Comparison of ENCODE assay signal across 11 cellular contexts in genomic region chr14:75562048-75562447, GRCh38. TPM values are rescaled to one million over a fixed set of nuclear protein-coding genes. Genes with fewer than 3 reads are reported as not detected.
DNase-seq lines count a peak whose midpoint lies in the region; ATAC-seq, FAIRE-seq and TF ChIP-seq lines count a peak whose summit lies in the region.
"Had no signal": no experiment of that assay in that cellular context is flagged by ENCODE, and none has a peak within 500 bp of the region (broad histone marks: within the 10 kb centered on the region; RNA-seq: fewer than 3 reads in every experiment).

No MANE protein-coding gene starts in this region.

- H3K27me3 ChIP-seq in effector memory CD4-positive, alpha-beta T cell (replicated peaks; ENCODE audit: control insufficient read depth, insufficient read depth, low read length, poor library complexity, severe bottlenecking), result no peaks in the 10 kb centered on the region

- no peak overlapping the region for H3K4me3 ChIP-seq in A549
- H3K4me3 ChIP-seq in effector memory CD4-positive, alpha-beta T cell (ENCODE audit: insufficient read depth, low read depth, low read length, poor library complexity, severe bottlenecking), result no peak overlapping the region

- no peak for TF ChIP-seq EP300 in A549 (IDR thresholded peaks at IDR 0.05)

- ATAC-seq in A549, result no peak
- no peak for ATAC-seq in HG03175 (IDR thresholded peaks at IDR 0.05; ENCODE audit: unreplicated experiment)

- TF ChIP-seq POLR2A in A549 (IDR thresholded peaks at IDR 0.05; ENCODE audit: low read length), result no peak

- CTCF ChIA-PET in A549 (lab: Yijun Ruan, JAX), result interaction anchor here (0.6 to 6.4 kb wide), 39 partner anchors 9 to 426 kb away, joined by 3 to 197 read pairs (median 10); partner anchors contain the start of gene FLVCR2

- FAIRE-seq in A549 (lab: Jason Lieb, UNC), result no peak

- TF ChIP-seq RAD21 in A549 (conservative IDR thresholded peaks at IDR 0.05 in 1 of 2, IDR thresholded peaks at IDR 0.05 in 1 of 2), result no peak

- H3K36me3 ChIP-seq in effector memory CD4-positive, alpha-beta T cell (ENCODE audit: control insufficient read depth, insufficient read depth, low read length), result no peaks in the 10 kb centered on the region

- 28% methylated on average over 7 of the region's 7 CpGs for WGBS in A549 (ENCODE audit: missing lambda C conversion rate)

- H3K4me2 ChIP-seq in A549, result no peak overlapping the region

- POLR2A ChIA-PET in A549 (lab: Yijun Ruan, JAX), result interaction anchor here (0.6 kb wide), 1 partner anchor 437 kb away, joined by 5 read pairs; no protein-coding TSS in a partner anchor

- TF ChIP-seq CTCF in A549 (IDR thresholded peaks at IDR 0.05), result no peak

- peak overlapping the region; percentile 28 to 72; a peak in 4 of 6 replicates for H3K27ac ChIP-seq in A549
- H3K27ac ChIP-seq in effector memory CD4-positive, alpha-beta T cell (ENCODE audit: insufficient read depth, low read length, poor library complexity, severe bottlenecking), result no peak overlapping the region
- H3K27ac ChIP-seq: RWPE1 had no signal

- peaks cover 14% of the 10 kb centered on the region for H3K9me3 ChIP-seq in A549
- H3K9me3 ChIP-seq in effector memory CD4-positive, alpha-beta T cell (ENCODE audit: control insufficient read depth, low read length), result no peaks in the 10 kb centered on the region

- DNase-seq in A549 (ENCODE audit: low read depth in 1 of 2, low spot score in 1 of 2) (no peak), RPMI7951 (ENCODE audit: low read depth) (peak; percentile 23), NCI-H748 treated with DMSO at 0.1 percent for 48 hours (lab: John Stamatoyannopoulos, UW) (no peak), NCI-H2029 treated with DMSO at 0.1 percent for 48 hours (lab: John Stamatoyannopoulos, UW) (no peak)
- peak; percentile 65 for DNase-seq in activated T-helper 9 cell treated with anti-CD3 and anti-CD28 coated beads, Interleukin-2, amount 50 U/mL, for 16 hours (ENCODE audit: low read depth)
- DNase-seq in stimulated activated CD4-positive, alpha-beta T cell treated with anti-CD3 and anti-CD28 coated beads, Interleukin-12 subunit alpha, Interleukin-12 subunit beta, amount 100 ng/mL, for 4 hours, result peak; percentile 50
- DNase-seq in effector memory CD4-positive, alpha-beta T cell, result no peak
- DNase-seq: amygdala, HFFc6 had no signal

- H3K4me1 ChIP-seq in A549, result peaks cover 27% of the 10 kb centered on the region
- H3K4me1 ChIP-seq in effector memory CD4-positive, alpha-beta T cell (ENCODE audit: control insufficient read depth, insufficient read depth, low read length, poor library complexity, severe bottlenecking), result peaks cover 16% of the 10 kb centered on the region

TF ChIP-seq in A549, 52 proteins besides CTCF, POLR2A, EP300 and RAD21:
- no peak for TF ChIP-seq SREBF2 (IDR thresholded peaks at IDR 0.05)

RNA-seq across cellular contexts. Expression of gene FLVCR2, which starts 16.4 kb away (rescaled TPM):
- 3.8 and 4.7 TPM in 2 replicates for polyA plus RNA-seq in A549 (2011; rRNA removed)
- polyA plus RNA-seq in A549 (2012; cell fraction: cytosol; rRNA removed), result 1.4 and 1.9 TPM in 2 replicates
- polyA plus RNA-seq in A549 (2012; cell fraction: nucleus; rRNA removed), result 2.8 and 3.2 TPM in 2 replicates
- 3.1 to 3.9 TPM (median 3.6 TPM) in 3 replicates for polyA plus RNA-seq in A549 (2017; fragmentation: RNase III; extraction: RNeasy Plus Mini Kit Qiagen cat#74134 plus additional on column Dnase treatment)
- 4.6 and 6.8 TPM in 2 replicates for polyA minus RNA-seq in A549 (2011; rRNA and poly(A)+ RNA removed)
- 1.3 and 2.1 TPM in 2 replicates for total RNA-seq in RPMI7951 (2014; rRNA removed; shearing (Covaris generic))

RNA-seq across cellular contexts. Expression of gene BATF, which starts 39.8 kb away (rescaled TPM):
- polyA plus RNA-seq in A549 (2011; rRNA removed) (not detected in 2 replicates), A549 (2017; fragmentation: RNase III; extraction: RNeasy Plus Mini Kit Qiagen cat#74134 plus additional on column Dnase treatment) (not detected in 3 replicates)
- polyA plus RNA-seq in A549 (2012; cell fraction: cytosol; rRNA removed), result 0.05 TPM in 1 of 2 replicates, not detected in the other
- not detected in 2 replicates for polyA plus RNA-seq in A549 (2012; cell fraction: nucleus; rRNA removed)
- polyA minus RNA-seq in A549 (2011; rRNA and poly(A)+ RNA removed), result not detected in 2 replicates
- 3.6 and 3.9 TPM in 2 replicates for total RNA-seq in RPMI7951 (2014; rRNA removed; shearing (Covaris generic))
- total RNA-seq: HFFc6 had no signal

Comparison
In these comparisons a context has a peak if more than half of its experiments do, and no peak if none do; other contexts are left out.
1. DNase-seq: peak in RPMI7951 (single experiment), activated T-helper 9 cell treated with anti-CD3 and anti-CD28 coated beads, Interleukin-2, amount 50 U/mL, for 16 hours (single experiment) and stimulated activated CD4-positive, alpha-beta T cell treated with anti-CD3 and anti-CD28 coated beads, Interleukin-12 subunit alpha, Interleukin-12 subunit beta, amount 100 ng/mL, for 4 hours (single experiment); none in A549 (0 of 2), effector memory CD4-positive, alpha-beta T cell (0 of 3), NCI-H748 treated with DMSO at 0.1 percent for 48 hours (single experiment) and NCI-H2029 treated with DMSO at 0.1 percent for 48 hours (single experiment).